9 cellular contexts compared by ENCODE assay signal in genomic region chr4:19739101-19739651, GRCh38.
DNase-seq lines count a peak whose midpoint lies in the region; ATAC-seq and TF ChIP-seq lines count a peak whose summit lies in the region.
"Had no signal": no experiment of that assay in that cellular context is flagged by ENCODE, and none has a peak within 500 bp of the region (broad histone marks: within the 10 kb centered on the region; RNA-seq: fewer than 3 reads in every experiment).

No MANE protein-coding gene starts in this region.

- peak; percentile 62 for ATAC-seq in upper lobe of right lung
- ATAC-seq in GM21717 (IDR thresholded peaks at IDR 0.05; ENCODE audit: unreplicated experiment), result no peak
- no peak for ATAC-seq in GM18861 (IDR thresholded peaks at IDR 0.05; ENCODE audit: unreplicated experiment)

- H3K36me3 ChIP-seq in SJCRH30 (no peaks in the 10 kb centered on the region), upper lobe of right lung (no peaks in the 10 kb centered on the region)

- TF ChIP-seq CTCF in upper lobe of right lung (IDR thresholded peaks at IDR 0.05), result no peak

- H3K4me3 ChIP-seq in SJCRH30 (peak overlapping the region; percentile 10), upper lobe of right lung (no peak overlapping the region)

- peak overlapping the region; percentile 6; the same call in 1 of the 2 replicates for H3K27ac ChIP-seq in SJCRH30
- H3K27ac ChIP-seq in upper lobe of right lung, result no peak overlapping the region

- DNase-seq in NCI-H82 (lab: John Stamatoyannopoulos, UW), result peak; percentile 12
- no peak for DNase-seq in NCI-H82 treated with DMSO at 0.1 percent for 48 hours (lab: John Stamatoyannopoulos, UW; ENCODE audit: unreplicated experiment)
- DNase-seq in SJCRH30, result peak; percentile 61 to 83
- peak; percentile 91 for DNase-seq in glomerular endothelial cell (ENCODE audit: extremely low read depth, low read depth, low spot score)
- no peak for DNase-seq in upper lobe of right lung
- no peak for DNase-seq in hypothalamus (lab: John Stamatoyannopoulos, UW)
- DNase-seq: KG1 had no signal

- H3K9me3 ChIP-seq in SJCRH30 (replicated peaks) (no peaks in the 10 kb centered on the region), upper lobe of right lung (no peaks in the 10 kb centered on the region)

- intact Hi-C loops in upper lobe of right lung (cut with DNase I), result no loop called here

- H3K27me3 ChIP-seq in SJCRH30, result no peaks in the 10 kb centered on the region
- H3K27me3 ChIP-seq in upper lobe of right lung, result no peaks in the 10 kb centered on the region

- peaks cover 15% of the 10 kb centered on the region for H3K4me1 ChIP-seq in SJCRH30
- H3K4me1 ChIP-seq in upper lobe of right lung, result peaks cover 4% of the 10 kb centered on the region

Comparison
In these comparisons a context has a peak if more than half of its experiments do, and no peak if none do; other contexts are left out.
1. DNase-seq: peak in NCI-H82 (single experiment), SJCRH30 (2 of 2) and glomerular endothelial cell (single experiment); none in NCI-H82 treated with DMSO at 0.1 percent for 48 hours (single experiment), upper lobe of right lung (single experiment) and hypothalamus (0 of 51).